21 cellular contexts compared by ENCODE assay signal in genomic region chr9:134785325-134786108, GRCh38.
A peak's percentile ranks its signal among the peaks of the same experiment; 100 is the strongest.
DNase-seq lines count a peak whose midpoint lies in the region; ATAC-seq and TF ChIP-seq lines count a peak whose summit lies in the region.
"Had no signal": no experiment of that assay in that cellular context is flagged by ENCODE, and none has a peak within 500 bp of the region (broad histone marks: within the 10 kb centered on the region; RNA-seq: fewer than 3 reads in every experiment).

No MANE protein-coding gene starts in this region.

- CTCF ChIA-PET in HCT116 (lab: Charles Lee): no interaction called here

- TF ChIP-seq CTCF in HCT116 (IDR thresholded peaks at IDR 0.05 in 2 of 3, conservative IDR thresholded peaks at IDR 0.05 in 1 of 3; ENCODE audit: borderline replicate concordance in 1 of 3, insufficient read depth in 1 of 3, low read depth in 2 of 3, low read length in 2 of 3): no peak
- no peak for TF ChIP-seq CTCF in chondrocyte (IDR thresholded peaks at IDR 0.05)
- TF ChIP-seq CTCF in left ventricle myocardium inferior (IDR thresholded peaks at IDR 0.05; ENCODE audit: borderline replicate concordance): no peak
- no peak for TF ChIP-seq CTCF in gastrocnemius medialis (IDR thresholded peaks at IDR 0.05 in 4 of 5, conservative IDR thresholded peaks at IDR 0.05 in 1 of 5)
- TF ChIP-seq CTCF in colonic mucosa (IDR thresholded peaks at IDR 0.05): no peak

- DNase-seq in HCT116 (ENCODE audit: low read depth, low spot score) (no peak), chondrocyte (ENCODE audit: low spot score) (no peak), left ventricle myocardium inferior (peak; percentile 63), gastrocnemius medialis (peak in 1 of 2 donors; percentile 24), NCI-H2081 treated with DMSO at 0.1 percent for 48 hours (lab: John Stamatoyannopoulos, UW) (no peak), GM19238 (ENCODE audit: insufficient read length, low spot score) (no peak), colonic mucosa (no peak)
- no peak for DNase-seq in activated effector memory CD4-positive, alpha-beta T cell treated with Interleukin-2 at 50 U/mL for 16 hours
- DNase-seq: activated CD4-positive, alpha-beta T cell treated with anti-CD3 and anti-CD28 coated beads, Interleukin-2, amount 10 ng/mL, durations not matched to agents 7 days and 5 days; activated gamma-delta T cell; CD8-positive, alpha-beta T cell; central memory CD4-positive, alpha-beta T cell; DMS79; effector memory CD8-positive, alpha-beta T cell; left colon; NCI-H1105 treated with DMSO at 0.1 percent for 48 hours; NCI-H2107; NCI-H510A; SHP77; T-helper 1 cell had no signal

- H3K4me3 Mint-ChIP-seq in chondrocyte (ENCODE audit: unreplicated experiment): no peak overlapping the region
- H3K4me3 Mint-ChIP-seq: activated CD4-positive, alpha-beta T cell treated with anti-CD3 and anti-CD28 coated beads, Interleukin-2, amount 10 ng/mL, durations not matched to agents 7 days and 5 days; CD8-positive, alpha-beta T cell; effector memory CD8-positive, alpha-beta T cell; stimulated activated effector memory CD8-positive, alpha-beta T cell treated with anti-CD3 and anti-CD28 coated beads, Interleukin-12 subunit alpha, Interleukin-12 subunit beta, amount 100 ng/mL, for 72 hours had no signal

- peaks cover 30% of the 10 kb centered on the region for H3K4me1 Mint-ChIP-seq in chondrocyte (ENCODE audit: low read depth)
- H3K4me1 Mint-ChIP-seq: activated CD4-positive, alpha-beta T cell treated with anti-CD3 and anti-CD28 coated beads, Interleukin-2, amount 10 ng/mL, durations not matched to agents 7 days and 5 days; stimulated activated effector memory CD8-positive, alpha-beta T cell treated with anti-CD3 and anti-CD28 coated beads, Interleukin-12 subunit alpha, Interleukin-12 subunit beta, amount 100 ng/mL, for 72 hours had no signal

- H3K9me2 ChIP-seq in HCT116 (ENCODE audit: insufficient read depth): no peaks in the 10 kb centered on the region

- H3K9me3 ChIP-seq in HCT116 (ENCODE audit: control insufficient read depth in 1 of 2, insufficient read depth in 1 of 2, low read depth in 1 of 2, low read length in 2 of 2): no peaks in the 10 kb centered on the region
- H3K9me3 ChIP-seq in left ventricle myocardium inferior (replicated peaks): no peaks in the 10 kb centered on the region
- H3K9me3 ChIP-seq in gastrocnemius medialis: no peaks in the 10 kb centered on the region
- no peaks in the 10 kb centered on the region for H3K9me3 ChIP-seq in colonic mucosa

- H2AFZ ChIP-seq in HCT116 (ENCODE audit: low read depth, low read length, poor library complexity, severe bottlenecking): no peak overlapping the region

- no peaks in the 10 kb centered on the region for H3K36me3 ChIP-seq in HCT116 (ENCODE audit: control insufficient read depth in 1 of 2, insufficient read depth in 2 of 2, low read length in 2 of 2)
- peaks cover 8% of the 10 kb centered on the region for H3K36me3 ChIP-seq in left ventricle myocardium inferior
- H3K36me3 ChIP-seq in gastrocnemius medialis: no peaks in the 10 kb centered on the region
- H3K36me3 ChIP-seq in colonic mucosa: no peaks in the 10 kb centered on the region

- no peak overlapping the region for H3K9ac ChIP-seq in HCT116 (ENCODE audit: low read length)
- no peak overlapping the region for H3K9ac ChIP-seq in colonic mucosa (ENCODE audit: low read depth in 2 of 2, low read length in 2 of 2)

- no peak overlapping the region for H3K4me2 ChIP-seq in HCT116 (ENCODE audit: low read length)

- RAD21 ChIA-PET in HCT116 (lab: Charles Lee; ENCODE audit: low non-redundant PET in 1 of 2, low total read pairs in 2 of 2, uncharacterized antibody in 2 of 2, unreplicated experiment in 2 of 2): no interaction called here

- BruUV-seq in HCT116 (replicated peaks; lab: Mats Ljungman, UMichigan): no TSS peak

- H3K79me2 ChIP-seq in HCT116 (ENCODE audit: insufficient read depth, low read length): no peaks in the 10 kb centered on the region

- H3K27ac Mint-ChIP-seq in chondrocyte (ENCODE audit: unreplicated experiment): peak overlapping the region; percentile 22
- H3K27ac Mint-ChIP-seq: activated CD4-positive, alpha-beta T cell treated with anti-CD3 and anti-CD28 coated beads, Interleukin-2, amount 10 ng/mL, durations not matched to agents 7 days and 5 days; CD8-positive, alpha-beta T cell; effector memory CD8-positive, alpha-beta T cell; stimulated activated effector memory CD8-positive, alpha-beta T cell treated with anti-CD3 and anti-CD28 coated beads, Interleukin-12 subunit alpha, Interleukin-12 subunit beta, amount 100 ng/mL, for 72 hours had no signal

- TF ChIP-seq POLR2A in HCT116 (IDR thresholded peaks at IDR 0.05; ENCODE audit: borderline replicate concordance, extremely low read depth, insufficient read depth, insufficient read length) (no peak), gastrocnemius medialis (IDR thresholded peaks at IDR 0.05) (no peak)

- no peak for TF ChIP-seq RAD21 in HCT116 (IDR thresholded peaks at IDR 0.05; ENCODE audit: low read depth)

- ATAC-seq in HCT116: 0 out of 2 replicates have a peak, but pooled peaks have one; percentile 40
- peak; percentile 32 to 52 for ATAC-seq in gastrocnemius medialis
- ATAC-seq: CD8-positive, alpha-beta T cell; effector memory CD8-positive, alpha-beta T cell; left colon; stimulated activated effector memory CD8-positive, alpha-beta T cell treated with anti-CD3 and anti-CD28 coated beads, Interleukin-12 subunit alpha, Interleukin-12 subunit beta, amount 100 ng/mL, for 72 hours had no signal

- POLR2A ChIA-PET in HCT116 (lab: Charles Lee): no interaction called here

- peaks cover 41% of the 10 kb centered on the region for H3K27me3 ChIP-seq in HCT116 (ENCODE audit: insufficient read depth, low read length)
- no peaks in the 10 kb centered on the region for H3K27me3 ChIP-seq in left ventricle myocardium inferior (ENCODE audit: low read depth)
- H3K27me3 ChIP-seq in gastrocnemius medialis: peaks cover 0 to 2% (median 0%) of the 10 kb centered on the region in 3 donors
- no peaks in the 10 kb centered on the region for H3K27me3 ChIP-seq in colonic mucosa

- H3K9me3 Mint-ChIP-seq in chondrocyte (ENCODE audit: low read depth): no peaks in the 10 kb centered on the region
- H3K9me3 Mint-ChIP-seq: activated CD4-positive, alpha-beta T cell treated with anti-CD3 and anti-CD28 coated beads, Interleukin-2, amount 10 ng/mL, durations not matched to agents 7 days and 5 days; CD8-positive, alpha-beta T cell; effector memory CD8-positive, alpha-beta T cell; stimulated activated effector memory CD8-positive, alpha-beta T cell treated with anti-CD3 and anti-CD28 coated beads, Interleukin-12 subunit alpha, Interleukin-12 subunit beta, amount 100 ng/mL, for 72 hours had no signal

- H3K27ac ChIP-seq in HCT116 (ENCODE audit: low read depth, low read length): no peak overlapping the region
- H3K27ac ChIP-seq in left ventricle myocardium inferior (replicated peaks): peak overlapping the region; percentile 66
- H3K27ac ChIP-seq in gastrocnemius medialis: peak overlapping the region in 1 of 4 donors; percentile 23
- H3K27ac ChIP-seq in colonic mucosa: no peak overlapping the region

- H3K27me3 Mint-ChIP-seq in chondrocyte (ENCODE audit: low read depth): no peaks in the 10 kb centered on the region
- H3K27me3 Mint-ChIP-seq: activated CD4-positive, alpha-beta T cell treated with anti-CD3 and anti-CD28 coated beads, Interleukin-2, amount 10 ng/mL, durations not matched to agents 7 days and 5 days had no signal

- H3K36me3 Mint-ChIP-seq in chondrocyte (ENCODE audit: low read depth): peaks cover 51% of the 10 kb centered on the region
- H3K36me3 Mint-ChIP-seq: CD8-positive, alpha-beta T cell; stimulated activated effector memory CD8-positive, alpha-beta T cell treated with anti-CD3 and anti-CD28 coated beads, Interleukin-12 subunit alpha, Interleukin-12 subunit beta, amount 100 ng/mL, for 72 hours had no signal

- H3K4me1 ChIP-seq in HCT116 (ENCODE audit: control insufficient read depth in 1 of 2, insufficient read depth in 2 of 2, low read length in 2 of 2) (no peaks in the 10 kb centered on the region), left ventricle myocardium inferior (peaks cover 57% of the 10 kb centered on the region), gastrocnemius medialis (no peaks in the 10 kb centered on the region), colonic mucosa (no peaks in the 10 kb centered on the region)

- no peak overlapping the region for H3K4me3 ChIP-seq in HCT116 (replicated peaks in 1 of 2; ENCODE audit: low read depth in 1 of 2, low read length in 2 of 2)
- H3K4me3 ChIP-seq in left ventricle myocardium inferior: peak overlapping the region; percentile 17
- no peak overlapping the region for H3K4me3 ChIP-seq in gastrocnemius medialis
- no peak overlapping the region for H3K4me3 ChIP-seq in colonic mucosa

- no peaks in the 10 kb centered on the region for H4K20me1 ChIP-seq in HCT116 (ENCODE audit: insufficient read depth)

- in situ Hi-C loops in gastrocnemius medialis (cut with MboI; ENCODE audit: low sequenced_read_pairs in 4 of 4): no loop called here

- intact Hi-C loops in HCT116 (cut with micrococcal nuclease) (no loop called here), left ventricle myocardium inferior (cut with micrococcal nuclease) (no loop called here), gastrocnemius medialis (cut with DNase I; ENCODE audit: low total_unique reads) (no loop called here), colonic mucosa (cut with DNase I) (loop anchor here (10.0 kb wide), 1 partner anchor 199 kb away; no protein-coding TSS in a partner anchor)

TF ChIP-seq in HCT116, 20 proteins besides CTCF, POLR2A, EP300 and RAD21 (continues in another document):
- TF ChIP-seq SRF (IDR thresholded peaks at IDR 0.05; ENCODE audit: low read depth) (no peak), SIN3A (IDR thresholded peaks at IDR 0.05; ENCODE audit: low read depth) (no peak), SP1 (IDR thresholded peaks at IDR 0.05; ENCODE audit: low read depth) (no peak), ZNF274 (IDR thresholded peaks at IDR 0.05; ENCODE audit: low read depth, low read length) (no peak), CBX3 (IDR thresholded peaks at IDR 0.05; ENCODE audit: low read depth) (no peak), EZH2 (IDR thresholded peaks at IDR 0.05) (no peak), ZFX (IDR thresholded peaks at IDR 0.05) (no peak), ELF1 (IDR thresholded peaks at IDR 0.05; ENCODE audit: borderline replicate concordance, low read depth) (no peak), EGR1 (IDR thresholded peaks at IDR 0.05; ENCODE audit: low read depth) (no peak), ATF3 (IDR thresholded peaks at IDR 0.05) (no peak), TCF7L2 (IDR thresholded peaks at IDR 0.05; ENCODE audit: borderline replicate concordance, extremely low read depth, insufficient read depth, insufficient read length) (no peak), JUND (IDR thresholded peaks at IDR 0.05) (no peak)
